ENCODE assay signal across 8 cellular contexts in genomic region chr6:41071923-41072835, GRCh38. TPM values are rescaled to one million over a fixed set of nuclear protein-coding genes. Genes with fewer than 3 reads are reported as not detected.
A peak's percentile ranks its signal among the peaks of the same experiment; 100 is the strongest.
DNase-seq lines count a peak whose midpoint lies in the region; ATAC-seq and TF ChIP-seq lines count a peak whose summit lies in the region.

TSS of gene OARD1 (minus strand) at chr6:41072356. CDS start at chr6:41071634, 722 bp downstream.

- CTCF ChIA-PET in RWPE1 (lab: Yijun Ruan, JAX): interaction anchor here (0.7 kb wide), 2 partner anchors 106 to 1725 kb away, joined by 3 read pairs; no protein-coding TSS in a partner anchor

- H3K4me3 ChIP-seq in LNCaP clone FGC (ENCODE audit: low read depth, low read length): peak within 1 kb of the TSS; percentile 83
- peak within 1 kb of the TSS; percentile 87 for H3K4me3 ChIP-seq in fibroblast of mammary gland (ENCODE audit: control insufficient read depth, low read depth, low read length)

- peak within 1 kb of the TSS; percentile 97 for H3K27ac Mint-ChIP-seq in activated T-helper 17 cell treated with anti-CD3 and anti-CD28 coated beads, Interleukin-2, amount 50 U/mL, for 72 hours
- peak within 1 kb of the TSS; percentile 92 to 99 (median 98) for H3K27ac Mint-ChIP-seq in naive thymus-derived CD8-positive, alpha-beta T cell

- H3K27me3 Mint-ChIP-seq in activated T-helper 17 cell treated with anti-CD3 and anti-CD28 coated beads, Interleukin-2, amount 50 U/mL, for 72 hours: no peaks in the 10 kb centered on the region
- peaks cover 0 to 4% (median 0%) of the 10 kb centered on the region in 5 donors for H3K27me3 Mint-ChIP-seq in naive thymus-derived CD8-positive, alpha-beta T cell

- DNase-seq in Daoy (ENCODE audit: low read depth): peak; percentile 100
- peak; percentile 100 for DNase-seq in GOT3 (lab: John Stamatoyannopoulos, UW)
- DNase-seq in LNCaP clone FGC (ENCODE audit: low read depth): peak; percentile 97
- peak; percentile 99 for DNase-seq in RWPE1 (ENCODE audit: low spot score)
- peak; percentile 84 for DNase-seq in fibroblast of mammary gland (ENCODE audit: low read depth)
- DNase-seq in naive thymus-derived CD8-positive, alpha-beta T cell: peak; percentile 99 to 100 (median 100)
- peak; percentile 100 for DNase-seq in stimulated activated naive CD4-positive, alpha-beta T cell treated with Interleukin-2 at 50 U/mL for 16 hours (lab: John Stamatoyannopoulos, UW)

- no peaks in the 10 kb centered on the region for H3K9me3 Mint-ChIP-seq in activated T-helper 17 cell treated with anti-CD3 and anti-CD28 coated beads, Interleukin-2, amount 50 U/mL, for 72 hours
- H3K9me3 Mint-ChIP-seq in naive thymus-derived CD8-positive, alpha-beta T cell: no peaks in the 10 kb centered on the region

- peak within 1 kb of the TSS; percentile 100 for H3K27ac ChIP-seq in RWPE1

- POLR2A ChIA-PET in RWPE1 (lab: Yijun Ruan, JAX; ENCODE audit: low non-redundant PET): interaction anchor here (0.6 to 1.1 kb wide), 2 partner anchors 27 to 634 kb away, joined by 3 to 4 read pairs; no protein-coding TSS in a partner anchor
- POLR2A ChIA-PET in naive thymus-derived CD8-positive, alpha-beta T cell (lab: Charles Lee): interaction anchor here (0.8 to 1.9 kb wide), 11 partner anchors 8 to 1711 kb away, joined by 3 to 10 read pairs (median 4); partner anchors contain the start of gene TREML2

- TF ChIP-seq CTCF in LNCaP clone FGC (IDR thresholded peaks at IDR 0.05; ENCODE audit: control insufficient read depth, extremely low read depth, insufficient read depth): 0 out of 2 replicates have a peak, but pooled peaks have one; percentile 17
- TF ChIP-seq CTCF in RWPE1 (conservative IDR thresholded peaks at IDR 0.05; ENCODE audit: low read depth): no peak
- TF ChIP-seq CTCF in fibroblast of mammary gland (conservative IDR thresholded peaks at IDR 0.05; ENCODE audit: control insufficient read depth, insufficient read depth, low read depth, low read length): no peak

- H3K4me1 Mint-ChIP-seq in activated T-helper 17 cell treated with anti-CD3 and anti-CD28 coated beads, Interleukin-2, amount 50 U/mL, for 72 hours: peaks cover 36% of the 10 kb centered on the region
- H3K4me1 Mint-ChIP-seq in naive thymus-derived CD8-positive, alpha-beta T cell: peaks cover 22 to 61% (median 50%) of the 10 kb centered on the region in 4 donors

- peak; percentile 75 for ATAC-seq in activated T-helper 17 cell treated with anti-CD3 and anti-CD28 coated beads, Interleukin-2, amount 50 U/mL, for 72 hours (replicated peaks)
- peak; percentile 75 to 79 for ATAC-seq in naive thymus-derived CD8-positive, alpha-beta T cell

- H3K36me3 Mint-ChIP-seq in activated T-helper 17 cell treated with anti-CD3 and anti-CD28 coated beads, Interleukin-2, amount 50 U/mL, for 72 hours (ENCODE audit: low read depth): peaks cover 85% of the 10 kb centered on the region
- peaks cover 4 to 35% (median 7%) of the 10 kb centered on the region in 3 donors for H3K36me3 Mint-ChIP-seq in naive thymus-derived CD8-positive, alpha-beta T cell

- peak within 1 kb of the TSS; percentile 88 for H3K4me3 Mint-ChIP-seq in activated T-helper 17 cell treated with anti-CD3 and anti-CD28 coated beads, Interleukin-2, amount 50 U/mL, for 72 hours
- H3K4me3 Mint-ChIP-seq in naive thymus-derived CD8-positive, alpha-beta T cell: peak within 1 kb of the TSS; percentile 93 to 98 (median 96)

RNA-seq across cellular contexts. Expression of gene OARD1, which starts in this region (rescaled TPM):
- 28.8 and 29.0 TPM in 2 replicates for total RNA-seq in Daoy (2014; rRNA removed; shearing (Covaris generic))
- total RNA-seq in activated T-helper 17 cell treated with anti-CD3 and anti-CD28 coated beads, Interleukin-2, amount 50 U/mL, for 72 hours: 10 to 100 TPM; 31.8 to 41.2 TPM
- total RNA-seq in naive thymus-derived CD8-positive, alpha-beta T cell: 10 to 100 TPM; 48.7 to 52.1 TPM
- polyA plus RNA-seq in naive thymus-derived CD8-positive, alpha-beta T cell: 10 to 100 TPM; 41.2 to 48.5 (median 48.1) TPM

Comparison
In these comparisons a context has a peak if more than half of its experiments do, and no peak if none do; other contexts are left out.
1. Peak in every context shown above with its lines: DNase-seq, ATAC-seq, H3K4me3 ChIP-seq and H3K27ac ChIP-seq.